ENCODE assay signal across 1 cellular context in genomic region chr16:4693296-4693955, GRCh38.
A peak's percentile ranks its signal among the peaks of the same experiment; 100 is the strongest.
TF ChIP-seq lines count a peak whose summit lies in the region.

Gene NUDT16L1, plus strand, starts transcription at chr16:4693562. Its CDS starts 165 bp downstream, at chr16:4693727.

TF ChIP-seq in HepG2, 621 proteins besides CTCF, POLR2A, EP300 and RAD21 (continued from another document and continues in another):
- TF ChIP-seq, protein P1, sequence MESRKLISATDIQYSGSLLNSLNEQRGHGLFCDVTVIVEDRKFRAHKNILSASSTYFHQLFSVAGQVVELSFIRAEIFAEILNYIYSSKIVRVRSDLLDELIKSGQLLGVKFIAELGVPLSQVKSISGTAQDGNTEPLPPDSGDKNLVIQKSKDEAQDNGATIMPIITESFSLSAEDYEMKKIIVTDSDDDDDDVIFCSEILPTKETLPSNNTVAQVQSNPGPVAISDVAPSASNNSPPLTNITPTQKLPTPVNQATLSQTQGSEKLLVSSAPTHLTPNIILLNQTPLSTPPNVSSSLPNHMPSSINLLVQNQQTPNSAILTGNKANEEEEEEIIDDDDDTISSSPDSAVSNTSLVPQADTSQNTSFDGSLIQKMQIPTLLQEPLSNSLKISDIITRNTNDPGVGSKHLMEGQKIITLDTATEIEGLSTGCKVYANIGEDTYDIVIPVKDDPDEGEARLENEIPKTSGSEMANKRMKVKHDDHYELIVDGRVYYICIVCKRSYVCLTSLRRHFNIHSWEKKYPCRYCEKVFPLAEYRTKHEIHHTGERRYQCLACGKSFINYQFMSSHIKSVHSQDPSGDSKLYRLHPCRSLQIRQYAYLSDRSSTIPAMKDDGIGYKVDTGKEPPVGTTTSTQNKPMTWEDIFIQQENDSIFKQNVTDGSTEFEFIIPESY (CRISPR knock-in tag; IDR thresholded peaks at IDR 0.05), result no peak; the same call in 1 of the 2 replicates
- no peak for TF ChIP-seq TOE1 (CRISPR knock-in tag; IDR thresholded peaks at IDR 0.05)
- no peak for TF ChIP-seq MAF1 (CRISPR knock-in tag; IDR thresholded peaks at IDR 0.05; ENCODE audit: borderline replicate concordance)
- TF ChIP-seq, protein P2, sequence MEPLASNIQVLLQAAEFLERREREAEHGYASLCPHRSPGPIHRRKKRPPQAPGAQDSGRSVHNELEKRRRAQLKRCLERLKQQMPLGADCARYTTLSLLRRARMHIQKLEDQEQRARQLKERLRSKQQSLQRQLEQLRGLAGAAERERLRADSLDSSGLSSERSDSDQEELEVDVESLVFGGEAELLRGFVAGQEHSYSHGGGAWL (CRISPR knock-in tag; IDR thresholded peaks at IDR 0.05), result 0 out of 2 replicates have a peak, but pooled peaks have one; percentile 14
- no peak for TF ChIP-seq JUND (CRISPR knock-in tag; IDR thresholded peaks at IDR 0.05)
- no peak for TF ChIP-seq JARID2 (CRISPR knock-in tag; IDR thresholded peaks at IDR 0.05; ENCODE audit: insufficient replicate concordance)
- 0 out of 2 replicates have a peak, but pooled peaks have one; percentile 14 for TF ChIP-seq ARNTL (CRISPR knock-in tag; IDR thresholded peaks at IDR 0.05)
- TF ChIP-seq ZFP62 (CRISPR knock-in tag; IDR thresholded peaks at IDR 0.05), result no peak
- no peak for TF ChIP-seq ZNF343 (CRISPR knock-in tag; IDR thresholded peaks at IDR 0.05)
- peak; percentile 40; the same call in 1 of the 2 replicates for TF ChIP-seq AHR (CRISPR knock-in tag; IDR thresholded peaks at IDR 0.05)
- TF ChIP-seq KLF11 (CRISPR knock-in tag; IDR thresholded peaks at IDR 0.05), result no peak
- no peak; the same call in 1 of the 2 replicates for TF ChIP-seq ZSCAN9 (CRISPR knock-in tag; IDR thresholded peaks at IDR 0.05; ENCODE audit: borderline replicate concordance)
- TF ChIP-seq KDM1A (CRISPR knock-in tag; IDR thresholded peaks at IDR 0.05), result no peak
- no peak for TF ChIP-seq ZNF326 (CRISPR knock-in tag; IDR thresholded peaks at IDR 0.05; ENCODE audit: borderline replicate concordance)
- TF ChIP-seq, protein P3, sequence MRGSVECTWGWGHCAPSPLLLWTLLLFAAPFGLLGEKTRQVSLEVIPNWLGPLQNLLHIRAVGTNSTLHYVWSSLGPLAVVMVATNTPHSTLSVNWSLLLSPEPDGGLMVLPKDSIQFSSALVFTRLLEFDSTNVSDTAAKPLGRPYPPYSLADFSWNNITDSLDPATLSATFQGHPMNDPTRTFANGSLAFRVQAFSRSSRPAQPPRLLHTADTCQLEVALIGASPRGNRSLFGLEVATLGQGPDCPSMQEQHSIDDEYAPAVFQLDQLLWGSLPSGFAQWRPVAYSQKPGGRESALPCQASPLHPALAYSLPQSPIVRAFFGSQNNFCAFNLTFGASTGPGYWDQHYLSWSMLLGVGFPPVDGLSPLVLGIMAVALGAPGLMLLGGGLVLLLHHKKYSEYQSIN (CRISPR knock-in tag; IDR thresholded peaks at IDR 0.05; ENCODE audit: borderline replicate concordance), result no peak
- TF ChIP-seq ARHGAP35 (CRISPR knock-in tag; IDR thresholded peaks at IDR 0.05; ENCODE audit: borderline replicate concordance), result no peak
- TF ChIP-seq SRY (CRISPR knock-in tag; IDR thresholded peaks at IDR 0.05), result peak; percentile 49; the same call in 1 of the 2 replicates
- TF ChIP-seq GFI1 (CRISPR knock-in tag; IDR thresholded peaks at IDR 0.05; ENCODE audit: borderline replicate concordance), result no peak
- TF ChIP-seq, protein P4, sequence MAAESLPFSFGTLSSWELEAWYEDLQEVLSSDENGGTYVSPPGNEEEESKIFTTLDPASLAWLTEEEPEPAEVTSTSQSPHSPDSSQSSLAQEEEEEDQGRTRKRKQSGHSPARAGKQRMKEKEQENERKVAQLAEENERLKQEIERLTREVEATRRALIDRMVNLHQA (CRISPR knock-in tag; IDR thresholded peaks at IDR 0.05), result no peak
- no peak for TF ChIP-seq GABPA (IDR thresholded peaks at IDR 0.05; ENCODE audit: low read depth, low read length)
- no peak for TF ChIP-seq GABPA (CRISPR knock-in tag; IDR thresholded peaks at IDR 0.05; ENCODE audit: low read depth)
- no peak for TF ChIP-seq PITX1 (CRISPR knock-in tag; IDR thresholded peaks at IDR 0.05)
- TF ChIP-seq CHD2 (IDR thresholded peaks at IDR 0.05; ENCODE audit: low read depth, low read length), result 0 out of 2 replicates have a peak, but pooled peaks have one; percentile 22
- TF ChIP-seq, protein P5, sequence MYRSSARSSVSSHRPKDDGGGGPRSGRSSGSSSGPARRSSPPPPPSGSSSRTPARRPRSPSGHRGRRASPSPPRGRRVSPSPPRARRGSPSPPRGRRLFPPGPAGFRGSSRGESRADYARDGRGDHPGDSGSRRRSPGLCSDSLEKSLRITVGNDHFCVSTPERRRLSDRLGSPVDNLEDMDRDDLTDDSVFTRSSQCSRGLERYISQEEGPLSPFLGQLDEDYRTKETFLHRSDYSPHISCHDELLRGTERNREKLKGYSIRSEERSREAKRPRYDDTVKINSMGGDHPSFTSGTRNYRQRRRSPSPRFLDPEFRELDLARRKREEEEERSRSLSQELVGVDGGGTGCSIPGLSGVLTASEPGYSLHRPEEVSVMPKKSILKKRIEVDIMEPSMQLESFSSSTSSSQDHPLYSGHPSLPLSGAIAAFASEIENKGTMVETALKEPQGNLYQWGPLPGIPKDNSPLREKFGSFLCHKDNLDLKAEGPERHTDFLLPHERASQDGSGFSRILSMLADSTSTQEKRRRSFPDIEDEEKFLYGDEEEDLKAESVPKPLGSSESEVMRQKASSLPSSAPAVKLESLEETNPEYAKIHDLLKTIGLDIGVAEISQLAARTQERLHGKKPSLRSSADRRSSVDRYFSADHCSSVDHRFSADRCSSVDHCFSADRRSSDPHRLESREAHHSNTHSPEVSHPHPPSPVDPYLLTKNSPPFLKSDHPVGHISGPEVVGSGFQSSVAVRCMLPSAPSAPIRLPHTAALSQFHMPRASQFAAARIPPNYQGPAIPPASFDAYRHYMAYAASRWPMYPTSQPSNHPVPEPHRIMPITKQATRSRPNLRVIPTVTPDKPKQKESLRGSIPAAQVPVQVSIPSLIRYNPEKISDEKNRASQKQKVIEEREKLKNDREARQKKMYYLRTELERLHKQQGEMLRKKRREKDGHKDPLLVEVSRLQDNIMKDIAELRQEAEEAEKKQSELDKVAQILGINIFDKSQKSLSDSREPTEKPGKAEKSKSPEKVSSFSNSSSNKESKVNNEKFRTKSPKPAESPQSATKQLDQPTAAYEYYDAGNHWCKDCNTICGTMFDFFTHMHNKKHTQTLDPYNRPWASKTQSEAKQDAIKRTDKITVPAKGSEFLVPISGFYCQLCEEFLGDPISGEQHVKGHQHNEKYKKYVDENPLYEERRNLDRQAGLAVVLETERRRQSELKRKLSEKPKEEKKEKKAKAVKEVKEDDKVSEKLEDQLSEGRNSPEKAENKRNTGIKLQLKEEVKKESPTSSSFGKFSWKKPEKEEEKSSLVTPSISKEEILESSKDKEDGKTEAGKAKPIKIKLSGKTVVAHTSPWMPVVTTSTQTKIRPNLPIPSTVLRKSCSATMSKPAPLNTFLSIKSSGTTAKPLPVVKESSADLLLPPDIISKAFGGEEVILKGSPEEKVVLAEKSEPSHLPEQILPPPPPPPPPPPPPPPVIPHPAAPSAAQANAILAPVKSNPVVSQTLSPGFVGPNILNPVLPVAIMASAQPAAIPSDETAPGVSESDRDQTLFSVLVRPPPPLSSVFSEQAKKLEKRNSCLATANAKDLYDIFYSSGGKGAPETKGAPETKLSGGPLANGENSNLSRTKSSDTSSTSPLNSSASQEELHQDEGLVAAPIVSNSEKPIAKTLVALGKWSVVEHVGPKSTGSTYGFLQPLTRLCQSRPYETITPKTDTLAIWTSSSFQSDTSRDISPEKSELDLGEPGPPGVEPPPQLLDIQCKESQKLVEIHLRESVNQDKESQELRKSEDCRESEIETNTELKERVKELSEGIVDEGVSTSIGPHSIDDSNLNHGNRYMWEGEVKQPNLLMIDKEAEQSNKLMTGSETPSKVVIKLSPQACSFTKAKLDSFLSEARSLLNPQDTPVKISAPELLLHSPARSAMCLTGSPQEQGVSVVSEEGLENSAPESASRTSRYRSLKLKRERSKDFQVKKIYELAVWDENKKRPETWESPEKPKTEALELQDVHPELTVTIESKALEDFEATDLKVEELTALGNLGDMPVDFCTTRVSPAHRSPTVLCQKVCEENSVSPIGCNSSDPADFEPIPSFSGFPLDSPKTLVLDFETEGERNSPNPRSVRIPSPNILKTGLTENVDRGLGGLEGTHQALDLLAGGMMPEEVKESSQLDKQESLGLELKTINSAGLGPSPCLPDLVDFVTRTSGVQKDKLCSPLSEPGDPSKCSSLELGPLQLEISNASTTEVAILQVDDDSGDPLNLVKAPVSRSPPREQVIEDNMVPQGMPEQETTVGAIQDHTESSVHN (CRISPR knock-in tag; IDR thresholded peaks at IDR 0.05), result no peak
- TF ChIP-seq GPN1 (CRISPR knock-in tag; IDR thresholded peaks at IDR 0.05; ENCODE audit: borderline replicate concordance), result no peak
- TF ChIP-seq MAZ (IDR thresholded peaks at IDR 0.05; ENCODE audit: borderline replicate concordance, low read depth, low read length), result 0 out of 2 replicates have a peak, but pooled peaks have one; percentile 33
- peak; percentile 55 for TF ChIP-seq MAZ (CRISPR knock-in tag; IDR thresholded peaks at IDR 0.05; ENCODE audit: low read depth)
- no peak for TF ChIP-seq ZNF747 (CRISPR knock-in tag; IDR thresholded peaks at IDR 0.05; ENCODE audit: borderline replicate concordance)
- TF ChIP-seq ZNF691 (CRISPR knock-in tag; IDR thresholded peaks at IDR 0.05; ENCODE audit: borderline replicate concordance, low read depth), result no peak
- TF ChIP-seq, protein P6, sequence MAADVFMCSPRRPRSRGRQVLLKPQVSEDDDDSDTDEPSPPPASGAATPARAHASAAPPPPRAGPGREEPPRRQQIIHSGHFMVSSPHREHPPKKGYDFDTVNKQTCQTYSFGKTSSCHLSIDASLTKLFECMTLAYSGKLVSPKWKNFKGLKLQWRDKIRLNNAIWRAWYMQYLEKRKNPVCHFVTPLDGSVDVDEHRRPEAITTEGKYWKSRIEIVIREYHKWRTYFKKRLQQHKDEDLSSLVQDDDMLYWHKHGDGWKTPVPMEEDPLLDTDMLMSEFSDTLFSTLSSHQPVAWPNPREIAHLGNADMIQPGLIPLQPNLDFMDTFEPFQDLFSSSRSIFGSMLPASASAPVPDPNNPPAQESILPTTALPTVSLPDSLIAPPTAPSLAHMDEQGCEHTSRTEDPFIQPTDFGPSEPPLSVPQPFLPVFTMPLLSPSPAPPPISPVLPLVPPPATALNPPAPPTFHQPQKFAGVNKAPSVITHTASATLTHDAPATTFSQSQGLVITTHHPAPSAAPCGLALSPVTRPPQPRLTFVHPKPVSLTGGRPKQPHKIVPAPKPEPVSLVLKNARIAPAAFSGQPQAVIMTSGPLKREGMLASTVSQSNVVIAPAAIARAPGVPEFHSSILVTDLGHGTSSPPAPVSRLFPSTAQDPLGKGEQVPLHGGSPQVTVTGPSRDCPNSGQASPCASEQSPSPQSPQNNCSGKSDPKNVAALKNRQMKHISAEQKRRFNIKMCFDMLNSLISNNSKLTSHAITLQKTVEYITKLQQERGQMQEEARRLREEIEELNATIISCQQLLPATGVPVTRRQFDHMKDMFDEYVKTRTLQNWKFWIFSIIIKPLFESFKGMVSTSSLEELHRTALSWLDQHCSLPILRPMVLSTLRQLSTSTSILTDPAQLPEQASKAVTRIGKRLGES (CRISPR knock-in tag; IDR thresholded peaks at IDR 0.05; ENCODE audit: borderline replicate concordance), result no peak
- TF ChIP-seq, protein P7, sequence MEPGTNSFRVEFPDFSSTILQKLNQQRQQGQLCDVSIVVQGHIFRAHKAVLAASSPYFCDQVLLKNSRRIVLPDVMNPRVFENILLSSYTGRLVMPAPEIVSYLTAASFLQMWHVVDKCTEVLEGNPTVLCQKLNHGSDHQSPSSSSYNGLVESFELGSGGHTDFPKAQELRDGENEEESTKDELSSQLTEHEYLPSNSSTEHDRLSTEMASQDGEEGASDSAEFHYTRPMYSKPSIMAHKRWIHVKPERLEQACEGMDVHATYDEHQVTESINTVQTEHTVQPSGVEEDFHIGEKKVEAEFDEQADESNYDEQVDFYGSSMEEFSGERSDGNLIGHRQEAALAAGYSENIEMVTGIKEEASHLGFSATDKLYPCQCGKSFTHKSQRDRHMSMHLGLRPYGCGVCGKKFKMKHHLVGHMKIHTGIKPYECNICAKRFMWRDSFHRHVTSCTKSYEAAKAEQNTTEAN (CRISPR knock-in tag; conservative IDR thresholded peaks at IDR 0.05), result no peak
- TF ChIP-seq ZNF446 (CRISPR knock-in tag; IDR thresholded peaks at IDR 0.05), result peak; percentile 89
- no peak for TF ChIP-seq SNAPC4 (CRISPR knock-in tag; IDR thresholded peaks at IDR 0.05)
- no peak for TF ChIP-seq ZBTB20 (CRISPR knock-in tag; IDR thresholded peaks at IDR 0.05; ENCODE audit: borderline replicate concordance, low read depth)
- no peak for TF ChIP-seq ELF1 (CRISPR knock-in tag; IDR thresholded peaks at IDR 0.05)
- TF ChIP-seq, protein P8, sequence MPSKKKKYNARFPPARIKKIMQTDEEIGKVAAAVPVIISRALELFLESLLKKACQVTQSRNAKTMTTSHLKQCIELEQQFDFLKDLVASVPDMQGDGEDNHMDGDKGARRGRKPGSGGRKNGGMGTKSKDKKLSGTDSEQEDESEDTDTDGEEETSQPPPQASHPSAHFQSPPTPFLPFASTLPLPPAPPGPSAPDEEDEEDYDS (CRISPR knock-in tag; IDR thresholded peaks at IDR 0.05), result peak; percentile 86
